ENCODE assay signal across 8 cellular contexts in genomic region chr21:17903029-17903806, GRCh38.
DNase-seq lines count a peak whose midpoint lies in the region; ATAC-seq and TF ChIP-seq lines count a peak whose summit lies in the region.

No MANE protein-coding gene starts in this region.

- H3K4me3 Mint-ChIP-seq in nephron: no peak overlapping the region

- no peaks in the 10 kb centered on the region for H3K4me1 ChIP-seq in A673 (ENCODE audit: insufficient read depth, low read length, poor library complexity, severe bottlenecking)

- intact Hi-C loops in A673 (cut with micrococcal nuclease; ENCODE audit: unreplicated experiment) (loop anchor here (2.0 to 10.0 kb wide), 2 partner anchors 224 to 518 kb away; no protein-coding TSS in a partner anchor), sciatic nerve (cut with DNase I) (no loop called here)

- H3K27me3 Mint-ChIP-seq in nephron (ENCODE audit: low read depth): no peaks in the 10 kb centered on the region

- peak overlapping the region in 2 of 3 experiments; percentile 86 to 89 for H3K27ac Mint-ChIP-seq in nephron

- peaks cover 40% of the 10 kb centered on the region for H3K4me1 Mint-ChIP-seq in nephron

- ATAC-seq in GM21526 (IDR thresholded peaks at IDR 0.05; ENCODE audit: low FRiP score, unreplicated experiment) (peak; percentile 56), HG03025 (IDR thresholded peaks at IDR 0.05; ENCODE audit: low FRiP score, unreplicated experiment) (no peak), GM19467 (IDR thresholded peaks at IDR 0.05; ENCODE audit: unreplicated experiment) (no peak), sciatic nerve (no peak)

- no peaks in the 10 kb centered on the region for H3K9me3 ChIP-seq in A673 (ENCODE audit: low read depth, low read length, poor library complexity, severe bottlenecking)

- H3K27me3 ChIP-seq in A673 (replicated peaks; ENCODE audit: insufficient read depth, low read depth, low read length, poor library complexity): no peaks in the 10 kb centered on the region

- no peaks in the 10 kb centered on the region for H3K36me3 ChIP-seq in A673 (ENCODE audit: insufficient read depth, low read length, poor library complexity, severe bottlenecking)

- CTCF ChIA-PET in A673 (lab: Charles Lee): no interaction called here

- TF ChIP-seq CTCF in A673 (conservative IDR thresholded peaks at IDR 0.05; ENCODE audit: low read depth, low read length): peak; percentile 48; the same call in 1 of the 2 replicates
- TF ChIP-seq CTCF in nephron (IDR thresholded peaks at IDR 0.05; ENCODE audit: unreplicated experiment in 3 of 3): peak in 1 of 3 experiments; percentile 40

- H3K9me3 Mint-ChIP-seq in nephron: peaks cover 24% of the 10 kb centered on the region

- DNase-seq in A673 (ENCODE audit: low spot score): peak; percentile 50
- DNase-seq in NCI-H774 (lab: John Stamatoyannopoulos, UW): peak; percentile 2
- peak; percentile 39 for DNase-seq in dermis blood vessel endothelial cell
- DNase-seq in sciatic nerve (ENCODE audit: low spot score): no peak

- H3K27ac ChIP-seq in A673 (ENCODE audit: low read depth, low read length, poor library complexity, severe bottlenecking): no peak overlapping the region

- no TSS peak for BruUV-seq in A673 (replicated peaks; lab: Mats Ljungman, UMichigan)

- POLR2A ChIA-PET in A673 (lab: Charles Lee; ENCODE audit: low non-redundant PET): no interaction called here

- H3K36me3 Mint-ChIP-seq in nephron (ENCODE audit: low read depth): no peaks in the 10 kb centered on the region

- H3K4me3 ChIP-seq in A673 (ENCODE audit: low read depth, low read length, poor library complexity, severe bottlenecking): no peak overlapping the region
